ENCODE assay signal across 1 cellular context in the genomic region with DNA sequence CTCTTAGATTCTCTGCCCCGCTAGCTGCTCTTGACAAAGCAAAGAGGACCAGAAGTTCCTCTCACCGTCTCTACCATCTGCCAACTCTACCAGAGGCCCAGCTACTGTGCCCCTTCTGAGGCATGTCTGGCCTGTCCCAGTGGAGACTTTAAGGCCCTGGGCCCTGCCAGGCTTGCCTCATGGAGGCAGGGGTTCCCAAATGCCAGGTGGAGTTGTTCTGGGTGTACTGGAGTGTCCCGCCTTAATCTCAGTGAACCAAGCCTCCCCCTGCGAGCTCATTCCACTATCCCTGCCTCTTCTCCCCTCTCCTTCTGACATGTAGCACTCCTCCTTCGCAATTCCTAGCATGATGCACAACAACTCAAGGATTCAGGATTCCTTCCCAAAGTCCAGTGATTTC.
TF ChIP-seq lines count a peak whose summit lies in the region.

No MANE protein-coding gene starts in this region.

TF ChIP-seq in HEK293, 187 proteins besides CTCF, POLR2A, EP300 and RAD21 (continued from another document):
- TF ChIP-seq, protein P1, sequence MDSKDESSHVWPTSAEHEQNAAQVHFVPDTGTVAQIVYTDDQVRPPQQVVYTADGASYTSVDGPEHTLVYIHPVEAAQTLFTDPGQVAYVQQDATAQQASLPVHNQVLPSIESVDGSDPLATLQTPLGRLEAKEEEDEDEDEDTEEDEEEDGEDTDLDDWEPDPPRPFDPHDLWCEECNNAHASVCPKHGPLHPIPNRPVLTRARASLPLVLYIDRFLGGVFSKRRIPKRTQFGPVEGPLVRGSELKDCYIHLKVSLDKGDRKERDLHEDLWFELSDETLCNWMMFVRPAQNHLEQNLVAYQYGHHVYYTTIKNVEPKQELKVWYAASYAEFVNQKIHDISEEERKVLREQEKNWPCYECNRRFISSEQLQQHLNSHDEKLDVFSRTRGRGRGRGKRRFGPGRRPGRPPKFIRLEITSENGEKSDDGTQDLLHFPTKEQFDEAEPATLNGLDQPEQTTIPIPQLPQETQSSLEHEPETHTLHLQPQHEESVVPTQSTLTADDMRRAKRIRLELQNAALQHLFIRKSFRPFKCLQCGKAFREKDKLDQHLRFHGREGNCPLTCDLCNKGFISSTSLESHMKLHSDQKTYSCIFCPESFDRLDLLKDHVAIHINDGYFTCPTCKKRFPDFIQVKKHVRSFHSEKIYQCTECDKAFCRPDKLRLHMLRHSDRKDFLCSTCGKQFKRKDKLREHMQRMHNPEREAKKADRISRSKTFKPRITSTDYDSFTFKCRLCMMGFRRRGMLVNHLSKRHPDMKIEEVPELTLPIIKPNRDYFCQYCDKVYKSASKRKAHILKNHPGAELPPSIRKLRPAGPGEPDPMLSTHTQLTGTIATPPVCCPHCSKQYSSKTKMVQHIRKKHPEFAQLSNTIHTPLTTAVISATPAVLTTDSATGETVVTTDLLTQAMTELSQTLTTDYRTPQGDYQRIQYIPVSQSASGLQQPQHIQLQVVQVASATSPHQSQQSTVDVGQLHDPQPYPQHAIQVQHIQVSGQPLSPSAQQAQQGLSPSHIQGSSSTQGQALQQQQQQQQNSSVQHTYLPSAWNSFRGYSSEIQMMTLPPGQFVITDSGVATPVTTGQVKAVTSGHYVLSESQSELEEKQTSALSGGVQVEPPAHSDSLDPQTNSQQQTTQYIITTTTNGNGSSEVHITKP (tag by site-specific recombination; IDR thresholded peaks at IDR 0.05) = peak; percentile 69
- TF ChIP-seq ZNF341 (tag by site-specific recombination; IDR thresholded peaks at IDR 0.05; ENCODE audit: low read depth) = no peak
